Comparison of ENCODE assay signal across 7 cellular contexts in genomic region chr2:31835450-31835849, GRCh38.
"Had no signal": no experiment of that assay in that cellular context is flagged by ENCODE, and none has a peak within 500 bp of the region (broad histone marks: within the 10 kb centered on the region; RNA-seq: fewer than 3 reads in every experiment).

No MANE protein-coding gene starts in this region.

- FAIRE-seq: G401.6, GM12878, GM12891, GM12892, GM18507 had no signal

- H3K4me3 ChIP-seq: GM12878 had no signal

- DNase-seq: GDM1, GF-D8 had no signal

- ATAC-seq: GM12878 had no signal
